Comparison of ENCODE assay signal across 14 cellular contexts in genomic region chr2:27152796-27153464, GRCh38. TPM values are rescaled to one million over a fixed set of nuclear protein-coding genes. Genes with fewer than 3 reads are reported as not detected.
A peak's percentile ranks its signal among the peaks of the same experiment; 100 is the strongest.
DNase-seq lines count a peak whose midpoint lies in the region; ATAC-seq, FAIRE-seq and TF ChIP-seq lines count a peak whose summit lies in the region.
"Had no signal": no experiment of that assay in that cellular context is flagged by ENCODE, and none has a peak within 500 bp of the region (broad histone marks: within the 10 kb centered on the region; RNA-seq: fewer than 3 reads in every experiment).

No MANE protein-coding gene starts in this region.

- H3K4me1 ChIP-seq in colonic mucosa = no peaks in the 10 kb centered on the region
- H3K4me1 ChIP-seq: psoas muscle had no signal

- no peaks in the 10 kb centered on the region for H3K4me1 Mint-ChIP-seq in activated T-cell treated with anti-CD3 and anti-CD28 coated beads, Interleukin-2, amount 50 U/mL, for 4 hours (ENCODE audit: low read depth)
- H3K4me1 Mint-ChIP-seq in activated T-cell treated with anti-CD3 and anti-CD28 coated beads, Interleukin-2, amount 50 U/mL, for 24 hours (ENCODE audit: low read depth) = peaks cover 3% of the 10 kb centered on the region

- no peaks in the 10 kb centered on the region for H3K9me3 Mint-ChIP-seq in activated T-cell treated with anti-CD3 and anti-CD28 coated beads, Interleukin-2, amount 50 U/mL, for 4 hours
- no peaks in the 10 kb centered on the region for H3K9me3 Mint-ChIP-seq in activated T-cell treated with anti-CD3 and anti-CD28 coated beads, Interleukin-2, amount 50 U/mL, for 24 hours

- intact Hi-C loops in colonic mucosa (cut with DNase I) = no loop called here

- peaks cover 9% of the 10 kb centered on the region for H3K27me3 Mint-ChIP-seq in activated T-cell treated with anti-CD3 and anti-CD28 coated beads, Interleukin-2, amount 50 U/mL, for 4 hours (ENCODE audit: low read depth)
- peaks cover 2% of the 10 kb centered on the region for H3K27me3 Mint-ChIP-seq in activated T-cell treated with anti-CD3 and anti-CD28 coated beads, Interleukin-2, amount 50 U/mL, for 24 hours

- H3K4me3 ChIP-seq in colonic mucosa = no peak overlapping the region
- H3K4me3 ChIP-seq: lung, psoas muscle had no signal

- no peaks in the 10 kb centered on the region for H3K27me3 ChIP-seq in colonic mucosa

- no peak overlapping the region for H3K4me3 Mint-ChIP-seq in activated T-cell treated with anti-CD3 and anti-CD28 coated beads, Interleukin-2, amount 50 U/mL, for 4 hours
- H3K4me3 Mint-ChIP-seq in activated T-cell treated with anti-CD3 and anti-CD28 coated beads, Interleukin-2, amount 50 U/mL, for 24 hours = no peak overlapping the region

- no peaks in the 10 kb centered on the region for H3K9me3 ChIP-seq in colonic mucosa
- H3K9me3 ChIP-seq: psoas muscle had no signal

- no peak for FAIRE-seq in urothelium cell line (lab: Jason Lieb, UNC)

- no peak overlapping the region for H3K9ac ChIP-seq in colonic mucosa (ENCODE audit: low read depth in 2 of 2, low read length in 2 of 2)

- peak; percentile 56 to 58 for ATAC-seq in activated T-cell treated with anti-CD3 and anti-CD28 coated beads, Interleukin-2, amount 50 U/mL, for 4 hours
- ATAC-seq: psoas muscle, Right ventricle myocardium inferior had no signal

- H3K36me3 Mint-ChIP-seq in activated T-cell treated with anti-CD3 and anti-CD28 coated beads, Interleukin-2, amount 50 U/mL, for 4 hours (ENCODE audit: insufficient read depth) = no peaks in the 10 kb centered on the region
- no peaks in the 10 kb centered on the region for H3K36me3 Mint-ChIP-seq in activated T-cell treated with anti-CD3 and anti-CD28 coated beads, Interleukin-2, amount 50 U/mL, for 24 hours (ENCODE audit: low read depth)

- no peak for TF ChIP-seq CTCF in colonic mucosa (IDR thresholded peaks at IDR 0.05)

- no peak overlapping the region for H3K27ac ChIP-seq in colonic mucosa
- H3K27ac ChIP-seq: psoas muscle had no signal

- no peak overlapping the region for H3K27ac Mint-ChIP-seq in activated T-cell treated with anti-CD3 and anti-CD28 coated beads, Interleukin-2, amount 50 U/mL, for 24 hours

- no peaks in the 10 kb centered on the region for H3K36me3 ChIP-seq in colonic mucosa

- no peak for DNase-seq in activated T-cell treated with anti-CD3 and anti-CD28 coated beads, Interleukin-2, amount 50 U/mL, for 4 hours
- no peak for DNase-seq in activated T-cell treated with anti-CD3 and anti-CD28 coated beads, Interleukin-2, amount 50 U/mL, for 24 hours
- DNase-seq in NCI-H2196 (lab: John Stamatoyannopoulos, UW; ENCODE audit: unreplicated experiment) (peak; percentile 70), colonic mucosa (peak; percentile 57), urothelium cell line (ENCODE audit: low spot score) (peak; percentile 41), NCI-H1105 treated with DMSO at 0.1 percent for 48 hours (lab: John Stamatoyannopoulos, UW) (no peak), DMS79 (lab: John Stamatoyannopoulos, UW) (no peak)
- no peak for DNase-seq in stimulated activated naive CD4-positive, alpha-beta T cell treated with Interleukin-2 at 50 U/mL for 16 hours (lab: John Stamatoyannopoulos, UW)
- DNase-seq: activated CD4-positive, alpha-beta T cell treated with anti-CD3 and anti-CD28 coated beads for 48 hours; dermis blood vessel endothelial cell; psoas muscle had no signal

RNA-seq across cellular contexts. Expression of gene TCF23, which starts 4.1 kb away (rescaled TPM):
- not detected for total RNA-seq in activated T-cell treated with anti-CD3 and anti-CD28 coated beads, Interleukin-2, amount 50 U/mL, for 4 hours
- total RNA-seq in colonic mucosa = under 1 TPM; 0.05 to 0.07 TPM
- total RNA-seq: dermis blood vessel endothelial cell, H4 had no signal

RNA-seq across cellular contexts. Expression of gene PRR30, which starts 13.7 kb away (rescaled TPM):
- total RNA-seq in activated T-cell treated with anti-CD3 and anti-CD28 coated beads, Interleukin-2, amount 50 U/mL, for 4 hours = not detected
- not detected for total RNA-seq in colonic mucosa
- total RNA-seq: dermis blood vessel endothelial cell, H4, lung, psoas muscle, Right ventricle myocardium inferior had no signal

RNA-seq across cellular contexts. Expression of gene PREB, which starts 18.5 kb away (rescaled TPM):
- 100 to 1,000 TPM in 2 of 3 donors, 10 to 100 TPM in 1; 98.0 to 119 (median 106) TPM for total RNA-seq in activated T-cell treated with anti-CD3 and anti-CD28 coated beads, Interleukin-2, amount 50 U/mL, for 4 hours
- 10 to 100 TPM; 42.7 to 72.1 TPM for total RNA-seq in colonic mucosa

RNA-seq across cellular contexts. Expression of gene ABHD1, which starts 29.3 kb away (rescaled TPM):
- not detected for total RNA-seq in activated T-cell treated with anti-CD3 and anti-CD28 coated beads, Interleukin-2, amount 50 U/mL, for 4 hours
- not detected for total RNA-seq in colonic mucosa
- total RNA-seq: dermis blood vessel endothelial cell had no signal

RNA-seq across cellular contexts. Expression of gene CGREF1, which starts 34.0 kb away (rescaled TPM):
- 1 to 10 TPM; 2.6 to 7.3 (median 2.7) TPM for total RNA-seq in activated T-cell treated with anti-CD3 and anti-CD28 coated beads, Interleukin-2, amount 50 U/mL, for 4 hours
- total RNA-seq in colonic mucosa = 1 to 10 TPM; 1.3 to 3.1 TPM

Comparison
In these comparisons a context has a peak if more than half of its experiments do, and no peak if none do; other contexts are left out.
1. DNase-seq: peak in NCI-H2196 (single experiment), colonic mucosa (single experiment) and urothelium cell line (single experiment); none in activated T-cell treated with anti-CD3 and anti-CD28 coated beads, Interleukin-2, amount 50 U/mL, for 4 hours (single experiment), activated T-cell treated with anti-CD3 and anti-CD28 coated beads, Interleukin-2, amount 50 U/mL, for 24 hours (single experiment), stimulated activated naive CD4-positive, alpha-beta T cell treated with Interleukin-2 at 50 U/mL for 16 hours (single experiment), NCI-H1105 treated with DMSO at 0.1 percent for 48 hours (single experiment) and DMS79 (single experiment).